21 cellular contexts compared by ENCODE assay signal in the genomic region with DNA sequence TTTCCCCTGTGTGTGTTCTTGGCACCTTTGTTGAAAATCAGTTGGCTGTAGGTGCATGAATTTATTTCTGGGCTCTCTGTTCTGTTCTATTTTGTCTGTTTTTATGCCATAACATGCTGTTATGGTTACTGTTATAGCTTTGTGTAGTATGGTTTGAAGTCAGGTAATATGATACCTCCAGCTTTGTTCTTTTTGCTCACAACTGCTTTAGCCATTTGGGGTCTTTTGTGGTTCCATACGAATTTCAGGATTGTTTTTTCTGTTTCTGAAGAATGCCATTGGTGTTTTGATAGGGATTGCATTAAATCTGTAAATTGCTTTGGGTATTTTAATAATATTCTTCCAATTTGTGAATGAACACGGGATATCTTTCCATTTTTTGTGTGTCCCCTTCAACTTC. TPM values are rescaled to one million over a fixed set of nuclear protein-coding genes. Genes with fewer than 3 reads are reported as not detected.
DNase-seq lines count a peak whose midpoint lies in the region; ATAC-seq, FAIRE-seq and TF ChIP-seq lines count a peak whose summit lies in the region.
"Had no signal": no experiment of that assay in that cellular context is flagged by ENCODE, and none has a peak within 500 bp of the region (broad histone marks: within the 10 kb centered on the region; RNA-seq: fewer than 3 reads in every experiment).

No MANE protein-coding gene starts in this region.

- no peak for TF ChIP-seq RAD21 in GM12878 (IDR thresholded peaks at IDR 0.05; ENCODE audit: insufficient read depth, low read depth, low read length)

- no peak for DNase-seq in activated naive CD4-positive, alpha-beta T cell treated with anti-CD3 and anti-CD28 coated beads, Interleukin-2, amount 50 U/mL, for 72 hours (ENCODE audit: low spot score in 2 of 2)
- DNase-seq in GM12878 (ENCODE audit: low read depth, low spot score) (no peak), type B pancreatic cell (ENCODE audit: extremely low spot score, unreplicated experiment) (no peak), NCI-H2081 (lab: John Stamatoyannopoulos, UW) (no peak), NCI-H69 (lab: John Stamatoyannopoulos, UW) (no peak)
- DNase-seq: DMS79, GM23248, H9, NCI-H1105, NCI-H2081 treated with DMSO at 0.1 percent for 48 hours, NCI-H446, NCI-H526, OCI-M1, RPMI8226, SHP77 had no signal

- peak overlapping the region; percentile 43 for H3K4me3 Mint-ChIP-seq in activated naive CD4-positive, alpha-beta T cell treated with anti-CD3 and anti-CD28 coated beads, Interleukin-2, amount 50 U/mL, for 24 hours
- H3K4me3 Mint-ChIP-seq in type B pancreatic cell, result peak overlapping the region; percentile 56
- H3K4me3 Mint-ChIP-seq: B cell, CD14-positive monocyte, H9 had no signal

- no peak for TF ChIP-seq CTCF in HEK293 (tag by site-specific recombination; IDR thresholded peaks at IDR 0.05)
- TF ChIP-seq CTCF in GM12878 (IDR thresholded peaks at IDR 0.05 in 2 of 3, conservative IDR thresholded peaks at IDR 0.05 in 1 of 3; ENCODE audit: control insufficient read depth in 2 of 3, extremely low read depth in 1 of 3, insufficient read depth in 1 of 3, low read depth in 3 of 3, low read length in 3 of 3), result no peak
- no peak for TF ChIP-seq CTCF in type B pancreatic cell (conservative IDR thresholded peaks at IDR 0.05)

- peaks cover 31% of the 10 kb centered on the region for H3K36me3 Mint-ChIP-seq in activated naive CD4-positive, alpha-beta T cell treated with anti-CD3 and anti-CD28 coated beads, Interleukin-2, amount 50 U/mL, for 24 hours
- peaks cover 44 to 65% of the 10 kb centered on the region in 2 donors for H3K36me3 Mint-ChIP-seq in activated naive CD4-positive, alpha-beta T cell treated with anti-CD3 and anti-CD28 coated beads, Interleukin-2, amount 50 U/mL, for 72 hours
- H3K36me3 Mint-ChIP-seq in type B pancreatic cell, result peaks cover 26% of the 10 kb centered on the region

- H3K9me3 ChIP-seq in HEK293 (ENCODE audit: control insufficient read depth, insufficient read depth, low read depth, low read length) (no peaks in the 10 kb centered on the region), GM12878 (replicated peaks; ENCODE audit: control insufficient read depth, insufficient read depth, low read length) (no peaks in the 10 kb centered on the region; the same call in 2 of the 3 replicates)
- H3K9me3 ChIP-seq: A549 had no signal

- intact Hi-C loops in GM12878 (cut with micrococcal nuclease; ENCODE audit: unreplicated experiment), result loop anchor here (10.0 kb wide), 1 partner anchor 62 kb away; no protein-coding TSS in a partner anchor

- peaks cover 46% of the 10 kb centered on the region for H3K4me1 Mint-ChIP-seq in activated naive CD4-positive, alpha-beta T cell treated with anti-CD3 and anti-CD28 coated beads, Interleukin-2, amount 50 U/mL, for 24 hours
- H3K4me1 Mint-ChIP-seq in type B pancreatic cell (ENCODE audit: unreplicated experiment), result peaks cover 13% of the 10 kb centered on the region

- BruUV-seq in GM12878 (replicated peaks; lab: Mats Ljungman, UMichigan), result no TSS peak

- H3K27ac Mint-ChIP-seq in activated naive CD4-positive, alpha-beta T cell treated with anti-CD3 and anti-CD28 coated beads, Interleukin-2, amount 50 U/mL, for 24 hours, result peak overlapping the region; percentile 76
- no peak overlapping the region for H3K27ac Mint-ChIP-seq in activated naive CD4-positive, alpha-beta T cell treated with anti-CD3 and anti-CD28 coated beads, Interleukin-2, amount 50 U/mL, for 72 hours
- H3K27ac Mint-ChIP-seq in type B pancreatic cell, result no peak overlapping the region
- H3K27ac Mint-ChIP-seq: B cell, CD14-positive monocyte, H9 had no signal

- H3K27me3 ChIP-seq in GM12878 (replicated peaks in 1 of 2; ENCODE audit: control insufficient read depth in 2 of 2, insufficient read depth in 2 of 2, low read length in 1 of 2), result no peaks in the 10 kb centered on the region

- WGBS in GM12878 (ENCODE audit: insufficient coverage, insufficient replicate concordance, low lambda C conversion rate, missing lambda C conversion rate), result 68% methylated on average over 2 of the region's 2 CpGs

- in situ Hi-C loops in GM12878 (cut with MboI), result no loop called here

- SMC1A ChIA-PET in GM12878 (lab: Charles Lee; ENCODE audit: uncharacterized antibody, unreplicated experiment), result interaction anchor here (0.6 to 0.9 kb wide), 3 partner anchors 25 to 70 kb away, joined by 3 to 4 read pairs (median 3); no protein-coding TSS in a partner anchor

- TF ChIP-seq EP300 in GM12878 (IDR thresholded peaks at IDR 0.05; ENCODE audit: borderline replicate concordance in 1 of 2, control insufficient read depth in 1 of 2, low read depth in 2 of 2, low read length in 2 of 2), result no peak

- H3K27me3 Mint-ChIP-seq in activated naive CD4-positive, alpha-beta T cell treated with anti-CD3 and anti-CD28 coated beads, Interleukin-2, amount 50 U/mL, for 24 hours, result no peaks in the 10 kb centered on the region
- H3K27me3 Mint-ChIP-seq in type B pancreatic cell, result no peaks in the 10 kb centered on the region
- H3K27me3 Mint-ChIP-seq: B cell had no signal

- FAIRE-seq in GM12878 (lab: Jason Lieb, UNC), result no peak
- FAIRE-seq: A549 had no signal

- no peaks in the 10 kb centered on the region for H3K4me1 ChIP-seq in HEK293 (ENCODE audit: control insufficient read depth, insufficient read depth, low read length)
- H3K4me1 ChIP-seq in GM12878 (ENCODE audit: control insufficient read depth, insufficient read depth, low read length), result no peaks in the 10 kb centered on the region; the same call in 1 of the 2 replicates

- POLR2A ChIA-PET in HEK293 (lab: Yijun Ruan, JAX), result no interaction called here
- POLR2A ChIA-PET in GM12878 (lab: Charles Lee), result no interaction called here

- H4K20me1 ChIP-seq in GM12878 (ENCODE audit: control insufficient read depth, insufficient read depth), result no peaks in the 10 kb centered on the region

- H3K4me3 ChIP-seq in HEK293 (ENCODE audit: low read depth, low read length), result no peak overlapping the region
- peak overlapping the region; percentile 45 for H3K4me3 ChIP-seq in GM12878
- H3K4me3 ChIP-seq: A549, GM23248 had no signal

- no peak for TF ChIP-seq POLR2A in GM12878 (IDR thresholded peaks at IDR 0.05; ENCODE audit: low read depth, low read length)

- H3K4me2 ChIP-seq in GM12878 (ENCODE audit: control insufficient read depth, insufficient read depth), result no peak overlapping the region
- H3K4me2 ChIP-seq: A549, KMS-11 had no signal

- H3K9me3 Mint-ChIP-seq in activated naive CD4-positive, alpha-beta T cell treated with anti-CD3 and anti-CD28 coated beads, Interleukin-2, amount 50 U/mL, for 24 hours, result no peaks in the 10 kb centered on the region
- H3K9me3 Mint-ChIP-seq in activated naive CD4-positive, alpha-beta T cell treated with anti-CD3 and anti-CD28 coated beads, Interleukin-2, amount 50 U/mL, for 72 hours, result no peaks in the 10 kb centered on the region
- H3K9me3 Mint-ChIP-seq in type B pancreatic cell, result no peaks in the 10 kb centered on the region
- H3K9me3 Mint-ChIP-seq: H9 had no signal

- RAD21 ChIA-PET in GM12878 (lab: Charles Lee; ENCODE audit: unreplicated experiment), result interaction anchor here (0.6 kb wide), 1 partner anchor 890 kb away, joined by 3 read pairs; no protein-coding TSS in a partner anchor

- no peak overlapping the region for H2AFZ ChIP-seq in GM12878 (ENCODE audit: control insufficient read depth, low read depth, low read length)
- H2AFZ ChIP-seq: GM23248 had no signal

- peaks cover 60 to 81% of the 10 kb centered on the region in 2 experiments for H3K36me3 ChIP-seq in HEK293 (ENCODE audit: control insufficient read depth in 2 of 2, insufficient read depth in 1 of 2, low read length in 2 of 2)
- H3K36me3 ChIP-seq in GM12878 (ENCODE audit: control insufficient read depth in 2 of 2, insufficient read depth in 2 of 2, low read length in 1 of 2), result peaks cover 15 to 40% of the 10 kb centered on the region in 2 experiments

- CTCF ChIA-PET in HEK293 (lab: Yijun Ruan, JAX) (no interaction called here), GM12878 (lab: Yijun Ruan, JAX) (no interaction called here)

- no peak overlapping the region for H3K27ac ChIP-seq in HEK293 (ENCODE audit: extremely low read depth, low read depth, low read length)
- no peak overlapping the region for H3K27ac ChIP-seq in GM12878 (ENCODE audit: control insufficient read depth, insufficient read depth)
- H3K27ac ChIP-seq: A549, GM23248, KMS-11 had no signal

- ATAC-seq in activated naive CD4-positive, alpha-beta T cell treated with anti-CD3 and anti-CD28 coated beads, Interleukin-2, amount 50 U/mL, for 72 hours, result no peak
- no peak for ATAC-seq in GM12878
- ATAC-seq: A549 had no signal

- H3K9ac ChIP-seq in GM12878 (ENCODE audit: control insufficient read depth, insufficient read depth, low read length), result no peak overlapping the region
- H3K9ac ChIP-seq: GM23248, KMS-11 had no signal

- H3K79me2 ChIP-seq in GM12878 (ENCODE audit: control insufficient read depth, insufficient read depth, low read length), result peaks cover 66% of the 10 kb centered on the region

RNA-seq across cellular contexts. Expression of gene PEX26, which starts 4.7 kb away (rescaled TPM):
- 10 to 100 TPM; 36.8 to 63.7 TPM for total RNA-seq in activated naive CD4-positive, alpha-beta T cell treated with anti-CD3 and anti-CD28 coated beads, Interleukin-2, amount 50 U/mL, for 72 hours
- total RNA-seq in GM12878 (2013; cell fraction: nucleolus; rRNA removed), result 32.1 and 35.1 TPM in 2 replicates
- 24.1 and 25.8 TPM in 2 replicates for total RNA-seq in GM12878 (2014; rRNA removed)
- total RNA-seq in GM12878 (2014; rRNA removed; fragmentation: Illumina TruSeq; extraction: Trizol), result 16.6 and 19.7 TPM in 2 replicates
- total RNA-seq in GM12878 (2021), result 50.0 and 50.8 TPM in 2 replicates
- 10.9 TPM for polyA plus RNA-seq in GM12878 (2011; ENCODE audit: low read depth)
- polyA plus RNA-seq in GM12878 (2011; rRNA removed), result 21.5 and 29.1 TPM in 2 replicates
- 45.9 and 46.4 TPM in 2 replicates for polyA plus RNA-seq in GM12878 (2011; cell fraction: cytosol; rRNA removed)
- polyA plus RNA-seq in GM12878 (2011; cell fraction: nucleus; rRNA removed), result 21.1 and 25.5 TPM in 2 replicates
- polyA plus RNA-seq in GM12878 (2012), result 20.4 and 25.0 TPM in 2 replicates
- polyA plus RNA-seq in GM12878 (2014; fragmentation: Illumina TruSeq; extraction: Trizol), result 15.3 and 25.2 TPM in 2 replicates
- 1 to 10 TPM in 1 of 2 experiments, under 1 TPM in 1; 0.79 to 1.1 TPM for polyA plus RNA-seq in GM12878 (2014; fragmentation: Nextera tagmentation; extraction: Ambion mirVana)
- polyA plus RNA-seq in GM12878 (2014; rRNA removed), result 35.5 and 39.9 TPM in 2 replicates
- polyA plus RNA-seq in GM12878 (2016; fragmentation: Nextera tagmentation; extraction: Ambion mirVana), result 1 to 10 TPM; 6.2 to 6.9 TPM
- 35.8 and 47.0 TPM in 2 replicates for polyA minus RNA-seq in GM12878 (2011; rRNA and poly(A)+ RNA removed)
- polyA minus RNA-seq in GM12878 (2011; cell fraction: cytosol; rRNA and poly(A)+ RNA removed), result 16.1 and 18.3 TPM in 2 replicates
- 8.1 and 13.5 TPM in 2 replicates for polyA minus RNA-seq in GM12878 (2011; cell fraction: nucleus; rRNA and poly(A)+ RNA removed)
- total RNA-seq in type B pancreatic cell (ENCODE audit: low replicate concordance), result 41.0 and 46.3 TPM in 2 replicates

RNA-seq across cellular contexts. Expression of gene TUBA8, which starts 28.1 kb away (rescaled TPM):
- total RNA-seq in activated naive CD4-positive, alpha-beta T cell treated with anti-CD3 and anti-CD28 coated beads, Interleukin-2, amount 50 U/mL, for 72 hours, result 1 to 10 TPM; 1.1 to 1.6 TPM
- total RNA-seq in GM12878 (2013; cell fraction: nucleolus; rRNA removed), result 7.2 and 8.4 TPM in 2 replicates
- total RNA-seq in GM12878 (2014; rRNA removed), result 20.9 and 24.1 TPM in 2 replicates
- total RNA-seq in GM12878 (2014; rRNA removed; fragmentation: Illumina TruSeq; extraction: Trizol), result 11.9 and 14.7 TPM in 2 replicates
- total RNA-seq in GM12878 (2021), result 21.0 and 21.1 TPM in 2 replicates
- 7.9 TPM for polyA plus RNA-seq in GM12878 (2011; ENCODE audit: low read depth)
- 4.1 and 7.0 TPM in 2 replicates for polyA plus RNA-seq in GM12878 (2011; rRNA removed)
- polyA plus RNA-seq in GM12878 (2011; cell fraction: cytosol; rRNA removed), result 11.6 and 12.3 TPM in 2 replicates
- 6.2 and 6.5 TPM in 2 replicates for polyA plus RNA-seq in GM12878 (2011; cell fraction: nucleus; rRNA removed)
- 8.5 and 13.0 TPM in 2 replicates for polyA plus RNA-seq in GM12878 (2012)
- 13.1 and 23.7 TPM in 2 replicates for polyA plus RNA-seq in GM12878 (2014; fragmentation: Illumina TruSeq; extraction: Trizol)
- 1 to 10 TPM; 2.2 to 5.5 TPM for polyA plus RNA-seq in GM12878 (2014; fragmentation: Nextera tagmentation; extraction: Ambion mirVana)
- 25.5 and 26.0 TPM in 2 replicates for polyA plus RNA-seq in GM12878 (2014; rRNA removed)
- polyA plus RNA-seq in GM12878 (2016; fragmentation: Nextera tagmentation; extraction: Ambion mirVana), result 10 to 100 TPM; 27.3 to 30.3 TPM
- polyA minus RNA-seq in GM12878 (2011; rRNA and poly(A)+ RNA removed), result 4.2 and 7.4 TPM in 2 replicates
- polyA minus RNA-seq in GM12878 (2011; cell fraction: cytosol; rRNA and poly(A)+ RNA removed), result 1.4 and 1.6 TPM in 2 replicates
- polyA minus RNA-seq in GM12878 (2011; cell fraction: nucleus; rRNA and poly(A)+ RNA removed), result 0.48 and 1.4 TPM in 2 replicates
- 1.7 TPM in 1 of 2 replicates, not detected in the other for total RNA-seq in type B pancreatic cell (ENCODE audit: low replicate concordance)
- polyA plus RNA-seq: GM23248 had no signal

RNA-seq across cellular contexts. Expression of gene MICAL3, which starts 58.1 kb away (rescaled TPM):
- total RNA-seq in activated naive CD4-positive, alpha-beta T cell treated with anti-CD3 and anti-CD28 coated beads, Interleukin-2, amount 50 U/mL, for 72 hours, result 10 to 100 TPM; 19.5 to 30.2 TPM
- 350 and 390 TPM in 2 replicates for total RNA-seq in GM12878 (2013; cell fraction: nucleolus; rRNA removed)
- total RNA-seq in GM12878 (2014; rRNA removed), result 24.1 and 26.8 TPM in 2 replicates
- total RNA-seq in GM12878 (2014; rRNA removed; fragmentation: Illumina TruSeq; extraction: Trizol), result 27.0 and 30.5 TPM in 2 replicates
- total RNA-seq in GM12878 (2021), result 88.1 and 92.2 TPM in 2 replicates
- polyA plus RNA-seq in GM12878 (2011; ENCODE audit: low read depth), result 10.0 TPM
- polyA plus RNA-seq in GM12878 (2011; rRNA removed), result 12.6 and 21.2 TPM in 2 replicates
- polyA plus RNA-seq in GM12878 (2011; cell fraction: cytosol; rRNA removed), result 10.7 and 12.7 TPM in 2 replicates
- 68.4 and 143 TPM in 2 replicates for polyA plus RNA-seq in GM12878 (2011; cell fraction: nucleus; rRNA removed)
- 17.8 and 21.9 TPM in 2 replicates for polyA plus RNA-seq in GM12878 (2012)
- polyA plus RNA-seq in GM12878 (2014; fragmentation: Illumina TruSeq; extraction: Trizol), result 44.7 and 57.4 TPM in 2 replicates
- 1 to 10 TPM; 2.6 to 3.3 TPM for polyA plus RNA-seq in GM12878 (2014; fragmentation: Nextera tagmentation; extraction: Ambion mirVana)
- 30.8 and 36.1 TPM in 2 replicates for polyA plus RNA-seq in GM12878 (2014; rRNA removed)
- polyA plus RNA-seq in GM12878 (2016; fragmentation: Nextera tagmentation; extraction: Ambion mirVana), result 10 to 100 TPM; 11.0 to 16.4 TPM
- polyA minus RNA-seq in GM12878 (2011; rRNA and poly(A)+ RNA removed), result 47.1 and 52.2 TPM in 2 replicates
- 18.7 and 21.0 TPM in 2 replicates for polyA minus RNA-seq in GM12878 (2011; cell fraction: cytosol; rRNA and poly(A)+ RNA removed)
- polyA minus RNA-seq in GM12878 (2011; cell fraction: nucleus; rRNA and poly(A)+ RNA removed), result 46.8 and 73.0 TPM in 2 replicates
- 36.4 and 56.4 TPM in 2 replicates for total RNA-seq in type B pancreatic cell (ENCODE audit: low replicate concordance)
